In genomic region chr19:37989855-37990254, GRCh38 we compare ENCODE assay signal across 27 cellular contexts.
DNase-seq lines count a peak whose midpoint lies in the region; ATAC-seq and TF ChIP-seq lines count a peak whose summit lies in the region.
"Had no signal": no experiment of that assay in that cellular context is flagged by ENCODE, and none has a peak within 500 bp of the region (broad histone marks: within the 10 kb centered on the region; RNA-seq: fewer than 3 reads in every experiment).

No MANE protein-coding gene starts in this region.

- DNase-seq in mammary epithelial cell (no peak), left lung (no peak), ovary (no peak), cardiac septum (ENCODE audit: low spot score) (no peak)
- DNase-seq in activated naive CD8-positive, alpha-beta T cell treated with anti-CD3 and anti-CD28 coated beads, Interleukin-2, amount 50 U/mL, for 24 hours, result no peak
- DNase-seq in stimulated activated effector memory CD8-positive, alpha-beta T cell treated with anti-CD3 and anti-CD28 coated beads, Interleukin-12 subunit alpha, Interleukin-12 subunit beta, amount 100 ng/mL, for 72 hours (ENCODE audit: low spot score in 2 of 2), result no peak
- DNase-seq: activated effector memory CD4-positive, alpha-beta T cell treated with Interleukin-2 at 50 U/mL for 16 hours; aorta; caudate nucleus; hippocampal formation; islet precursor cell; mucosa of descending colon; NCI-H1417; NCI-H2081; NCI-H774; uterus had no signal

- H3K4me2 ChIP-seq in mammary epithelial cell (ENCODE audit: insufficient read depth, low read depth, low read length), result peak overlapping the region; percentile 10
- H3K4me2 ChIP-seq: smooth muscle cell had no signal

- in situ Hi-C loops in mammary epithelial cell (cut with MboI; ENCODE audit: low sequenced_read_pairs in 2 of 2), result loop anchor here in 1 of 2 donors (10.0 kb wide), 1 partner anchor 85 kb away; the partner anchor contains the start of genes SIPA1L3 and WDR87

- TF ChIP-seq POLR2A in ovary (IDR thresholded peaks at IDR 0.05), result no peak

- CTCF ChIA-PET in mammary epithelial cell (lab: Charles Lee; ENCODE audit: low non-redundant PET), result interaction anchor here (0.5 to 1.1 kb wide), 6 partner anchors 46 to 105 kb away, joined by 3 to 6 read pairs (median 3); no protein-coding TSS in a partner anchor

- peaks cover 21% of the 10 kb centered on the region for H3K4me1 Mint-ChIP-seq in activated naive CD8-positive, alpha-beta T cell treated with anti-CD3 and anti-CD28 coated beads, Interleukin-2, amount 50 U/mL, for 24 hours
- H3K4me1 Mint-ChIP-seq in stimulated activated effector memory CD8-positive, alpha-beta T cell treated with anti-CD3 and anti-CD28 coated beads, Interleukin-12 subunit alpha, Interleukin-12 subunit beta, amount 100 ng/mL, for 72 hours, result peaks cover 24% of the 10 kb centered on the region

- H3K36me3 ChIP-seq in HUES6 (ENCODE audit: control insufficient read depth, insufficient read depth, low read length) (peaks cover 5% of the 10 kb centered on the region; the same call in 1 of the 2 replicates), mammary epithelial cell (ENCODE audit: insufficient read depth, low read length) (no peaks in the 10 kb centered on the region), left lung (no peaks in the 10 kb centered on the region), ovary (no peaks in the 10 kb centered on the region)
- H3K36me3 ChIP-seq: gastroesophageal sphincter, right atrium auricular region, suprapubic skin, uterus had no signal

- intact Hi-C loops in mammary epithelial cell (cut with micrococcal nuclease), result loop anchor here (1.0 to 10.0 kb wide), 6 partner anchors 57 to 345 kb away; partner anchors contain the start of genes CATSPERG, DPF1 and SIPA1L3
- intact Hi-C loops in left lung (cut with DNase I), result no loop called here
- intact Hi-C loops in ovary (cut with DNase I), result no loop called here
- intact Hi-C loops in cardiac septum (cut with DNase I), result no loop called here

- peak overlapping the region; percentile 51 for H3K9ac ChIP-seq in HUES6 (ENCODE audit: low read length)
- no peak overlapping the region for H3K9ac ChIP-seq in mammary epithelial cell (ENCODE audit: insufficient read depth, low read length)
- H3K9ac ChIP-seq: parathyroid adenoma had no signal

- no peak overlapping the region for H2AFZ ChIP-seq in mammary epithelial cell (ENCODE audit: low read depth, low read length)
- H2AFZ ChIP-seq: parathyroid adenoma had no signal

- H3K79me2 ChIP-seq in mammary epithelial cell (ENCODE audit: insufficient read depth, low read length), result peaks cover 55% of the 10 kb centered on the region

- H3K4me1 ChIP-seq in HUES6 (ENCODE audit: control insufficient read depth, insufficient read depth, low read length) (peaks cover 58% of the 10 kb centered on the region), mammary epithelial cell (ENCODE audit: insufficient read depth, low read length) (peaks cover 39% of the 10 kb centered on the region), left lung (peaks cover 8% of the 10 kb centered on the region in 2 donors), ovary (ENCODE audit: insufficient read depth) (no peaks in the 10 kb centered on the region)
- H3K4me1 ChIP-seq: gastroesophageal sphincter, parathyroid adenoma, right atrium auricular region, uterus had no signal

- H4K20me1 ChIP-seq in mammary epithelial cell (ENCODE audit: insufficient read depth, low read length), result no peaks in the 10 kb centered on the region

- H3K27ac Mint-ChIP-seq in activated naive CD8-positive, alpha-beta T cell treated with anti-CD3 and anti-CD28 coated beads, Interleukin-2, amount 50 U/mL, for 24 hours, result no peak overlapping the region
- no peak overlapping the region for H3K27ac Mint-ChIP-seq in stimulated activated effector memory CD8-positive, alpha-beta T cell treated with anti-CD3 and anti-CD28 coated beads, Interleukin-12 subunit alpha, Interleukin-12 subunit beta, amount 100 ng/mL, for 72 hours
- H3K27ac Mint-ChIP-seq: activated naive CD8-positive, alpha-beta T cell; T-helper 1 cell treated with Interleukin-12 subunit alpha and Interleukin-12 subunit beta and Interleukin-4 antibody, amounts not matched to agents 30 μg/mL and 1 μg/mL, for 36 hours had no signal

- H3K27me3 Mint-ChIP-seq in activated naive CD8-positive, alpha-beta T cell treated with anti-CD3 and anti-CD28 coated beads, Interleukin-2, amount 50 U/mL, for 24 hours, result no peaks in the 10 kb centered on the region
- H3K27me3 Mint-ChIP-seq: activated naive CD8-positive, alpha-beta T cell had no signal

- no peak overlapping the region for H3K4me3 Mint-ChIP-seq in activated naive CD8-positive, alpha-beta T cell treated with anti-CD3 and anti-CD28 coated beads, Interleukin-2, amount 50 U/mL, for 24 hours
- no peak overlapping the region for H3K4me3 Mint-ChIP-seq in stimulated activated effector memory CD8-positive, alpha-beta T cell treated with anti-CD3 and anti-CD28 coated beads, Interleukin-12 subunit alpha, Interleukin-12 subunit beta, amount 100 ng/mL, for 72 hours
- H3K4me3 Mint-ChIP-seq: activated naive CD8-positive, alpha-beta T cell; nephron; T-helper 1 cell treated with Interleukin-12 subunit alpha and Interleukin-12 subunit beta and Interleukin-4 antibody, amounts not matched to agents 30 μg/mL and 1 μg/mL, for 36 hours had no signal

- H3K27me3 ChIP-seq in HUES6 (ENCODE audit: control insufficient read depth, insufficient read depth, low read length), result no peaks in the 10 kb centered on the region
- no peaks in the 10 kb centered on the region for H3K27me3 ChIP-seq in mammary epithelial cell (ENCODE audit: insufficient read depth, low read length)
- H3K27me3 ChIP-seq in left lung, result no peaks in the 10 kb centered on the region
- H3K27me3 ChIP-seq in ovary, result no peaks in the 10 kb centered on the region
- H3K27me3 ChIP-seq: gastroesophageal sphincter, right atrium auricular region, suprapubic skin, uterus had no signal

- no peaks in the 10 kb centered on the region for H3K9me3 Mint-ChIP-seq in activated naive CD8-positive, alpha-beta T cell treated with anti-CD3 and anti-CD28 coated beads, Interleukin-2, amount 50 U/mL, for 24 hours
- H3K9me3 Mint-ChIP-seq in stimulated activated effector memory CD8-positive, alpha-beta T cell treated with anti-CD3 and anti-CD28 coated beads, Interleukin-12 subunit alpha, Interleukin-12 subunit beta, amount 100 ng/mL, for 72 hours, result no peaks in the 10 kb centered on the region
- H3K9me3 Mint-ChIP-seq: nephron; T-helper 1 cell treated with Interleukin-12 subunit alpha and Interleukin-12 subunit beta and Interleukin-4 antibody, amounts not matched to agents 30 μg/mL and 1 μg/mL, for 36 hours had no signal

- peak; percentile 15 for ATAC-seq in left lung
- no peak for ATAC-seq in activated naive CD8-positive, alpha-beta T cell treated with anti-CD3 and anti-CD28 coated beads, Interleukin-2, amount 50 U/mL, for 24 hours
- no peak for ATAC-seq in stimulated activated effector memory CD8-positive, alpha-beta T cell treated with anti-CD3 and anti-CD28 coated beads, Interleukin-12 subunit alpha, Interleukin-12 subunit beta, amount 100 ng/mL, for 72 hours
- ATAC-seq: gastroesophageal sphincter, K562, mucosa of descending colon had no signal

- 75% methylated on average over 4 of the region's 7 CpGs for WGBS in mammary epithelial cell (ENCODE audit: low coverage, missing lambda C conversion rate)
- WGBS in ovary, 3 donors, result 86 to 91% (median 86%) methylated on average over 7 of the region's 7 CpGs

- no peak for TF ChIP-seq EP300 in ovary (IDR thresholded peaks at IDR 0.05)

- TF ChIP-seq CTCF in mammary epithelial cell (conservative IDR thresholded peaks at IDR 0.05 in 1 of 2, IDR thresholded peaks at IDR 0.05 in 1 of 2; ENCODE audit: extremely low read depth in 1 of 2, insufficient read depth in 1 of 2, low read depth in 1 of 2, low read length in 2 of 2) (no peak), left lung (IDR thresholded peaks at IDR 0.05) (no peak), ovary (IDR thresholded peaks at IDR 0.05) (no peak)

- dilution Hi-C loops in mammary epithelial cell (cut with HindIII; ENCODE audit: low sequenced_read_pairs), result no loop called here

- no peaks in the 10 kb centered on the region for H3K36me3 Mint-ChIP-seq in activated naive CD8-positive, alpha-beta T cell treated with anti-CD3 and anti-CD28 coated beads, Interleukin-2, amount 50 U/mL, for 24 hours (ENCODE audit: low read depth)
- H3K36me3 Mint-ChIP-seq in stimulated activated effector memory CD8-positive, alpha-beta T cell treated with anti-CD3 and anti-CD28 coated beads, Interleukin-12 subunit alpha, Interleukin-12 subunit beta, amount 100 ng/mL, for 72 hours, result no peaks in the 10 kb centered on the region

- H3K4me3 ChIP-seq in HUES6 (ENCODE audit: low read depth, low read length) (no peak overlapping the region), mammary epithelial cell (replicated peaks in 1 of 3; ENCODE audit: insufficient read depth in 1 of 3, low read depth in 2 of 3, low read length in 3 of 3) (no peak overlapping the region), left lung (no peak overlapping the region), ovary (no peak overlapping the region)
- H3K4me3 ChIP-seq: gastroesophageal sphincter, K562, mucosa of descending colon, right atrium auricular region, SK-N-MC, smooth muscle cell, suprapubic skin, uterus had no signal

- H3K27ac ChIP-seq in HUES6 (ENCODE audit: low read depth, low read length) (peak overlapping the region; percentile 44), mammary epithelial cell (ENCODE audit: insufficient read depth, low read depth, low read length) (peak overlapping the region; percentile 25), left lung (no peak overlapping the region), ovary (no peak overlapping the region)
- H3K27ac ChIP-seq: gastroesophageal sphincter, parathyroid adenoma, right atrium auricular region, SK-N-MC, suprapubic skin, uterus had no signal

- no TSS peak for BruUV-seq in mammary epithelial cell (replicated peaks; lab: Mats Ljungman, UMichigan)

- H3K9me3 ChIP-seq in HUES6 (ENCODE audit: control insufficient read depth, insufficient read depth, low read depth, low read length) (no peaks in the 10 kb centered on the region), mammary epithelial cell (replicated peaks; ENCODE audit: insufficient read depth, low read length) (no peaks in the 10 kb centered on the region), left lung (no peaks in the 10 kb centered on the region), ovary (no peaks in the 10 kb centered on the region)
- H3K9me3 ChIP-seq: gastroesophageal sphincter, mucosa of descending colon, right atrium auricular region, suprapubic skin, uterus had no signal

Comparison
In these comparisons a context has a peak if more than half of its experiments do, and no peak if none do; other contexts are left out.
1. H3K27ac ChIP-seq: peak in HUES6 (single experiment) and mammary epithelial cell (single experiment); none in left lung (0 of 2) and ovary (0 of 2).